Comparison of ENCODE assay signal across 8 cellular contexts in genomic region chr14:23302290-23303225, GRCh38. TPM values are rescaled to one million over a fixed set of nuclear protein-coding genes. Genes with fewer than 3 reads are reported as not detected.
A peak's percentile ranks its signal among the peaks of the same experiment; 100 is the strongest.
DNase-seq lines count a peak whose midpoint lies in the region; ATAC-seq and TF ChIP-seq lines count a peak whose summit lies in the region.

Gene PPP1R3E (minus strand): TSS chr14:23302859. CDS start chr14:23302576, 283 bp downstream.

- peak; percentile 53 for ATAC-seq in CD4-positive, alpha-beta T cell (ENCODE audit: poor library complexity)
- ATAC-seq in GM19455 (IDR thresholded peaks at IDR 0.05; ENCODE audit: unreplicated experiment), result peak; percentile 36

- H3K27me3 ChIP-seq in CD4-positive, alpha-beta T cell (ENCODE audit: control insufficient read depth, insufficient read depth, low read length), result peaks cover 14% of the 10 kb centered on the region
- H3K27me3 ChIP-seq in NT2/D1 (ENCODE audit: insufficient read depth, insufficient read length) (peaks cover 55% of the 10 kb centered on the region), esophagus (ENCODE audit: control insufficient read depth in 1 of 2, insufficient read depth in 2 of 2, low read length in 2 of 2) (no peaks in the 10 kb centered on the region)

- POLR2A ChIA-PET in CD4-positive, alpha-beta T cell (lab: Charles Lee), result interaction anchor here (0.7 to 10.5 kb wide), 29 partner anchors 9 to 1865 kb away, joined by 3 to 455 read pairs (median 4); partner anchors contain the start of genes ACIN1, C14orf119, DAD1 and DCAF11

- WGBS in esophagus, 2 donors, result 2% methylated on average over 69 to 81 of the region's 81 CpGs

- H3K4me1 Mint-ChIP-seq in CD4-positive, alpha-beta T cell (ENCODE audit: low read depth), result peaks cover 39% of the 10 kb centered on the region

- H3K4me3 Mint-ChIP-seq in CD4-positive, alpha-beta T cell, result peak within 1 kb of the TSS; percentile 98

- intact Hi-C loops in CD4-positive, alpha-beta T cell (cut with DNase I, micrococcal nuclease), result loop anchor here (1.0 to 10.0 kb wide), 7 partner anchors 18 to 1142 kb away; partner anchors contain the start of genes DAD1 (in 1 of the 2), HAUS4 (in 1 of the 2), PABPN1 (in 1 of the 2) and SDR39U1 (in 1 of the 2)

- H3K36me3 Mint-ChIP-seq in CD4-positive, alpha-beta T cell (ENCODE audit: low read depth), result peaks cover 15% of the 10 kb centered on the region

- CTCF ChIA-PET in CD4-positive, alpha-beta T cell (lab: Charles Lee), result interaction anchor here (0.6 to 4.4 kb wide), 10 partner anchors 9 to 1129 kb away, joined by 3 to 66 read pairs (median 4); partner anchors contain the start of genes CBLN3, KHNYN and PABPN1

- peaks cover 4% of the 10 kb centered on the region for H3K4me1 ChIP-seq in NT2/D1 (ENCODE audit: insufficient read depth, insufficient read length)
- peaks cover under 1 to 3% of the 10 kb centered on the region in 2 donors for H3K4me1 ChIP-seq in esophagus (ENCODE audit: control insufficient read depth in 2 of 2, insufficient read depth in 2 of 2, low read length in 1 of 2)

- H3K27ac Mint-ChIP-seq in CD4-positive, alpha-beta T cell, result peak within 1 kb of the TSS; percentile 97

- H3K9me3 ChIP-seq in CD4-positive, alpha-beta T cell (ENCODE audit: control insufficient read depth, low read length), result no peaks in the 10 kb centered on the region
- H3K9me3 ChIP-seq in NT2/D1 (ENCODE audit: insufficient read depth, low read length), result no peaks in the 10 kb centered on the region
- no peaks in the 10 kb centered on the region for H3K9me3 ChIP-seq in esophagus (ENCODE audit: control insufficient read depth in 2 of 2, insufficient read depth in 1 of 2, low read depth in 1 of 2, low read length in 1 of 2)

- no peak for TF ChIP-seq CTCF in CD4-positive, alpha-beta T cell (IDR thresholded peaks at IDR 0.05)

- H3K36me3 ChIP-seq in NT2/D1 (ENCODE audit: insufficient read depth, insufficient read length, low read length) (peaks cover 2% of the 10 kb centered on the region), esophagus (ENCODE audit: control insufficient read depth in 2 of 2, insufficient read depth in 2 of 2, low read length in 1 of 2) (no peaks in the 10 kb centered on the region)

- H3K27ac ChIP-seq in CD4-positive, alpha-beta T cell (ENCODE audit: low read depth, low read length), result peak within 1 kb of the TSS; percentile 97
- peak within 1 kb of the TSS; percentile 98 to 100 for H3K27ac ChIP-seq in esophagus (ENCODE audit: low read depth in 2 of 2, low read length in 1 of 2)

- H3K9me3 Mint-ChIP-seq in CD4-positive, alpha-beta T cell, result no peaks in the 10 kb centered on the region

- peaks cover 23% of the 10 kb centered on the region for H3K27me3 Mint-ChIP-seq in CD4-positive, alpha-beta T cell

- H3K4me3 ChIP-seq in NT2/D1 (ENCODE audit: insufficient read length, low read depth), result peak within 1 kb of the TSS; percentile 63
- H3K4me3 ChIP-seq in esophagus (ENCODE audit: low read depth in 1 of 2, low read length in 2 of 2), result peak within 1 kb of the TSS; percentile 54 to 68

- DNase-seq in CD4-positive, alpha-beta T cell, result peak; percentile 77 to 90 (median 88)
- DNase-seq in HT1080 (ENCODE audit: low read depth) (peak; percentile 47), NT2/D1 (ENCODE audit: low read depth, low spot score) (no peak), activated T-cell treated with anti-CD3 and anti-CD28 coated beads for 1 hour (ENCODE audit: low read depth) (peak; percentile 81), myocyte (ENCODE audit: low read depth) (peak; percentile 61)
- DNase-seq in stimulated activated CD8-positive, alpha-beta memory T cell treated with anti-CD3 and anti-CD28 coated beads, Interleukin-7, amount 100 ng/mL, for 48 hours (ENCODE audit: extremely low read depth in 1 of 2, low read depth in 1 of 2), result peak; percentile 74 to 88

- peak within 1 kb of the TSS; percentile 83 for H3K9ac ChIP-seq in NT2/D1 (ENCODE audit: insufficient read length, low read depth)

RNA-seq across cellular contexts. Expression of gene PPP1R3E, which starts in this region (rescaled TPM):
- 10 to 100 TPM; 51.0 to 53.8 TPM for total RNA-seq in CD4-positive, alpha-beta T cell
- 3.2 and 4.0 TPM in 2 replicates for total RNA-seq in HT1080 (2014; rRNA removed; shearing (Covaris generic))
- polyA plus RNA-seq in HT1080 (2015; cell fraction: cytosol; rRNA removed), result 2.5 and 3.9 TPM in 2 replicates
- 20.8 and 34.4 TPM in 2 replicates for polyA plus RNA-seq in HT1080 (2015; cell fraction: nucleus; rRNA removed)
- polyA plus RNA-seq in esophagus, result 10 to 100 TPM in 1 of 2 donors, 1 to 10 TPM in 1; 5.2 to 12.7 TPM
- total RNA-seq in myocyte, result 6.1 and 8.1 TPM in 2 replicates
- polyA plus RNA-seq in myocyte (2012), result 9.3 TPM
